In genomic region chr1:88683848-88684481, GRCh38 we compare ENCODE assay signal across 7 cellular contexts. TPM values are rescaled to one million over a fixed set of nuclear protein-coding genes. Genes with fewer than 3 reads are reported as not detected.
DNase-seq lines count a peak whose midpoint lies in the region; ATAC-seq lines count a peak whose summit lies in the region.

TSS of gene PKN2 (plus strand) at chr1:88684273. CDS start at chr1:88684581, 308 bp downstream.

- DNase-seq in NCI-H2081 (lab: John Stamatoyannopoulos, UW) (peak; percentile 93 to 97), T1000 (lab: John Stamatoyannopoulos, UW) (peak; percentile 97), astrocyte of the hippocampus (ENCODE audit: low read depth, low spot score) (peak; percentile 100), hepatic stellate cell (ENCODE audit: low spot score) (peak; percentile 89), renal cortical epithelial cell (ENCODE audit: low read depth) (peak; percentile 90)

- ATAC-seq in GM18511 (IDR thresholded peaks at IDR 0.05; ENCODE audit: unreplicated experiment) (peak; percentile 86), HG03039 (IDR thresholded peaks at IDR 0.05; ENCODE audit: unreplicated experiment) (peak; percentile 93)

RNA-seq across cellular contexts. Expression of gene PKN2, which starts in this region (rescaled TPM):
- total RNA-seq in renal cortical epithelial cell, result 25.4 and 59.0 TPM in 2 replicates

Comparison
In these comparisons a context has a peak if more than half of its experiments do, and no peak if none do; other contexts are left out.
1. Peak in every context shown above with its lines: DNase-seq and ATAC-seq.